In genomic region chr2:69603146-69603743, GRCh38 we compare ENCODE assay signal across 1 cellular context.
TF ChIP-seq lines count a peak whose summit lies in the region.

No MANE protein-coding gene starts in this region.

TF ChIP-seq in GM23338, 12 proteins besides CTCF, POLR2A, EP300 and RAD21 (continued from another document):
- TF ChIP-seq ZNF462 (CRISPR knock-in tag; IDR thresholded peaks at IDR 0.05) = no peak
